10 cellular contexts compared by ENCODE assay signal in the genomic region with DNA sequence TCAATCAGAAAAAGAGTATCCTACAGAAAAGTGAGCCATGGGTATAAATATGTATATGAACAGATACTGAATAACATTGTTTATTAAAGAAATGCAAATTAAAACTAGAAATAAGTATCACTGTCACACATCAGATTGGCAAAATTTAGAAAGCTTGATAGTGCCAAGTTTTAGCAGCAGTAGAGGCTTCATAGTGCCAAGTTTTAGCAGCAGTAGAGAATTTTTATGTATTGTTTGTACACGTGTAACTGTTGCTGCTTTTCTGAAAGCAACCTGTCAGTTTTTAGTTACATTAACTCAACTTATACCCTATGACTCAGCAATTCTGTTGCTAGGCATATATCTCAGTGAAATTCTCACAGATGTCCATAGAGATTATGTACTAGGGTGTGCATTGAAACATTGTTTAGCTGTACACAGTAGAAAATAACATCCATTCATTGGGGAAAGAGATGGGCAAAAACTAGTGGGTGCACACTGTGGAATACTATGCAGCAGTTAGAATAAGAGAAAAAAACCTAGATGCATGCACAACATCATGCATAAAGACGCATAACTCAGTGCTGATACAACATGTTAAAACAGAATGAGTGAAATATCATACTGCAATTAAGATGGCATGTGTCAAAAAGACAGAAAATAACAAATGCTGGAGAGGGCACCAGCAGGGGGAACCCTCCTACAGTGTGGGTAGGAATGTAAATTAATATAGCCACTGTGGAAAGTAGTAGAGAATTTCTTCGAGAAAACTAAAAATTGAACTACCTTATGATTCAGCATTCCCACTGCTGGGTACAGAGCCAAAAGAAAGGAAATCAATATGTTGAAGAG.
DNase-seq lines count a peak whose midpoint lies in the region; ATAC-seq and TF ChIP-seq lines count a peak whose summit lies in the region.
"Had no signal": no experiment of that assay in that cellular context is flagged by ENCODE, and none has a peak within 500 bp of the region (broad histone marks: within the 10 kb centered on the region; RNA-seq: fewer than 3 reads in every experiment).

No MANE protein-coding gene starts in this region.

- no peaks in the 10 kb centered on the region for H3F3A ChIP-seq in GM23248 (ENCODE audit: insufficient read depth)

- H3K27ac ChIP-seq in GM23248, result no peak overlapping the region
- H3K27ac ChIP-seq in hepatocyte, result no peak overlapping the region
- H3K27ac ChIP-seq in ascending aorta, result no peak overlapping the region
- H3K27ac ChIP-seq in ovary, result no peak overlapping the region

- no peaks in the 10 kb centered on the region for H3K27me3 ChIP-seq in GM23248 (replicated peaks; ENCODE audit: insufficient read depth)
- no peaks in the 10 kb centered on the region for H3K27me3 ChIP-seq in hepatocyte
- no peaks in the 10 kb centered on the region for H3K27me3 ChIP-seq in ascending aorta
- H3K27me3 ChIP-seq in ovary, result no peaks in the 10 kb centered on the region

- TF ChIP-seq CTCF in hepatocyte (IDR thresholded peaks at IDR 0.05; ENCODE audit: poor library complexity) (peak; percentile 27), ascending aorta (IDR thresholded peaks at IDR 0.05) (peak in 1 of 3 experiments; percentile 26), ovary (IDR thresholded peaks at IDR 0.05) (no peak)

- no peak overlapping the region for H2AFZ ChIP-seq in GM23248
- H2AFZ ChIP-seq in hepatocyte, result no peak overlapping the region

- no peaks in the 10 kb centered on the region for H3K79me2 ChIP-seq in GM23248 (ENCODE audit: insufficient read depth)
- H3K79me2 ChIP-seq in hepatocyte, result no peaks in the 10 kb centered on the region

- TF ChIP-seq POLR2A in ovary (IDR thresholded peaks at IDR 0.05), result no peak

- H3K9ac ChIP-seq in GM23248, result no peak overlapping the region

- H3K4me2 ChIP-seq in GM23248 (ENCODE audit: unreplicated experiment), result no peak overlapping the region
- no peak overlapping the region for H3K4me2 ChIP-seq in hepatocyte

- H3K9me3 ChIP-seq in GM23248 (ENCODE audit: low read depth) (no peaks in the 10 kb centered on the region), hepatocyte (ENCODE audit: low read depth) (no peaks in the 10 kb centered on the region), ascending aorta (no peaks in the 10 kb centered on the region), ovary (no peaks in the 10 kb centered on the region)

- intact Hi-C loops in ascending aorta (cut with DNase I), result no loop called here
- intact Hi-C loops in ovary (cut with DNase I), result no loop called here

- no peak for TF ChIP-seq EP300 in ovary (IDR thresholded peaks at IDR 0.05)

- in situ Hi-C loops in GM23248 (cut with MboI), result loop anchor here (25.0 kb wide), 1 partner anchor 978 kb away; no protein-coding TSS in a partner anchor
- in situ Hi-C loops in SK-MEL-5 (cut with HindIII; ENCODE audit: low pct_unique_long_range_greater_than_20kb, low sequenced_read_pairs), result no loop called here

- WGBS in GM23248 (ENCODE audit: low coverage in 1 of 2, low lambda C conversion rate in 2 of 2, missing lambda C conversion rate in 2 of 2), 2 experiments, result 65 to 67% methylated on average over 3 of the region's 3 CpGs
- WGBS in hepatocyte (ENCODE audit: low lambda C conversion rate, missing lambda C conversion rate), result 82% methylated on average over 3 of the region's 3 CpGs
- 72% methylated on average over 3 of the region's 3 CpGs for WGBS in ovary, 3 donors

- H3K4me3 ChIP-seq in GM23248 (no peak overlapping the region), hepatocyte (no peak overlapping the region), ascending aorta (no peak overlapping the region), ovary (no peak overlapping the region)

- no peaks in the 10 kb centered on the region for H3K9me2 ChIP-seq in GM23248 (ENCODE audit: insufficient read depth)
- no peaks in the 10 kb centered on the region for H3K9me2 ChIP-seq in hepatocyte (replicated peaks; ENCODE audit: insufficient read depth)

- peak; percentile 15 for DNase-seq in Ammon's horn (ENCODE audit: low spot score)
- DNase-seq in GM23248, result peak; percentile 61
- DNase-seq in SK-MEL-5 (ENCODE audit: low read depth, low spot score), result peak; percentile 60
- DNase-seq in hepatocyte (ENCODE audit: low spot score), result no peak
- no peak for DNase-seq in ascending aorta (ENCODE audit: low spot score in 2 of 2)
- no peak for DNase-seq in pons (ENCODE audit: low spot score)
- DNase-seq in ovary, result no peak
- DNase-seq: hypothalamus had no signal

- no peak for ATAC-seq in GM18520 (IDR thresholded peaks at IDR 0.05; ENCODE audit: unreplicated experiment)
- ATAC-seq: sciatic nerve had no signal

- no peaks in the 10 kb centered on the region for H3K36me3 ChIP-seq in GM23248 (ENCODE audit: low read depth)
- H3K36me3 ChIP-seq in hepatocyte (replicated peaks; ENCODE audit: insufficient read depth, low read depth), result no peaks in the 10 kb centered on the region
- no peaks in the 10 kb centered on the region for H3K36me3 ChIP-seq in ascending aorta
- no peaks in the 10 kb centered on the region for H3K36me3 ChIP-seq in ovary

- H3K4me1 ChIP-seq in GM23248 (ENCODE audit: insufficient read depth) (no peaks in the 10 kb centered on the region), hepatocyte (ENCODE audit: insufficient read depth) (no peaks in the 10 kb centered on the region), ascending aorta (no peaks in the 10 kb centered on the region), ovary (ENCODE audit: insufficient read depth) (no peaks in the 10 kb centered on the region)

- no peaks in the 10 kb centered on the region for H4K20me1 ChIP-seq in GM23248 (ENCODE audit: insufficient read depth)
- no peaks in the 10 kb centered on the region for H4K20me1 ChIP-seq in hepatocyte (ENCODE audit: insufficient read depth, poor library complexity, severe bottlenecking)

Comparison
In these comparisons a context has a peak if more than half of its experiments do, and no peak if none do; other contexts are left out.
1. DNase-seq: peak in Ammon's horn (single experiment), GM23248 (single experiment) and SK-MEL-5 (single experiment); none in hepatocyte (single experiment), ascending aorta (0 of 2), pons (single experiment) and ovary (0 of 5).